In the genomic region with DNA sequence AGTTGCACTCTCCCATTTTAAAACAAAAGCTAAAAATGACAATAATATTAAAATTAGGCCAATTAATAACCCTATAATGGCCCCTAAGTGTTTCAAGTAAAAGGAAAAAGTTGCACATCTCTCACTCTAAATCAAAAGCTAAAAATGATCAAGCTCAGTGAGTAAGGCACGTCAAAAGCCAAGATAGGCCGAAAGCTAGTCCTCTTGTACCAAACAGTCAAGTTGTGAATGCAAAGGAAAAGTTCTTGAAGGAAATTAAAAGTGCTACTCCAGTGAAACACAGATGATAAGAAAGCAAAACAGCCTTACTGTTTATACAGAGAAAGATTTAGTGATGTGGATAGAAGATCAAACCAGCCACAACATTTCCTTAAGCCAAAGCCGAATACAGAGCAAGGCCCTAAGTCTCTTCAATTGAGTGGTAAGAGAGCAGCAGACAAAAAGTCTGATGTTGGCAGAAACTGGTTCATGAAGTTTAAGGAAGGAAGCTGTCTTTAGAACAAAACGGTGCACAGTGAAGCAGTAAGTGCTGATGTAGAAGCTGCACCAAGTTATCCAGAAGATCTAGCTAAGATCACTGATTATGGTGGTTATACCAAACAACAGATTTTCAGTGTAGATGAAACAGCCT, we compare ENCODE assay signal across 20 cellular contexts.
A peak's percentile ranks its signal among the peaks of the same experiment; 100 is the strongest.
DNase-seq lines count a peak whose midpoint lies in the region; ATAC-seq and TF ChIP-seq lines count a peak whose summit lies in the region.
"Had no signal": no experiment of that assay in that cellular context is flagged by ENCODE, and none has a peak within 500 bp of the region (broad histone marks: within the 10 kb centered on the region; RNA-seq: fewer than 3 reads in every experiment).

No MANE protein-coding gene starts in this region.

- peaks cover 56% of the 10 kb centered on the region for H3K4me1 ChIP-seq in Loucy (ENCODE audit: insufficient read depth, low read length, poor library complexity, severe bottlenecking)
- H3K4me1 ChIP-seq: lower lobe of right lung had no signal

- peaks cover 22% of the 10 kb centered on the region for H3F3A ChIP-seq in Loucy (ENCODE audit: low read depth)

- H3K9me2 ChIP-seq in Loucy (replicated peaks; ENCODE audit: low read depth, low read length) = no peaks in the 10 kb centered on the region

- POLR2A ChIA-PET in activated CD4-positive, alpha-beta T cell treated with anti-CD3 and anti-CD28 coated beads, Interleukin-2, amount 10 ng/mL, durations not matched to agents 7 days and 5 days (lab: Charles Lee) = interaction anchor here (1.4 kb wide), 1 partner anchor 212 kb away, joined by 4 read pairs; a partner anchor contains a TSS
- POLR2A ChIA-PET in naive thymus-derived CD8-positive, alpha-beta T cell (lab: Charles Lee) = interaction anchor here (1.0 to 1.5 kb wide), 2 partner anchors 213 to 314 kb away, joined by 4 read pairs; a partner anchor contains a TSS

- peak; percentile 57 for ATAC-seq in activated T-helper 17 cell treated with anti-CD3 and anti-CD28 coated beads, Interleukin-2, amount 50 U/mL, for 72 hours (replicated peaks)
- peak; percentile 85 to 90 for ATAC-seq in naive thymus-derived CD8-positive, alpha-beta T cell
- no peak for ATAC-seq in left cardiac atrium
- no peak for ATAC-seq in HG03095 (IDR thresholded peaks at IDR 0.05; ENCODE audit: unreplicated experiment)
- ATAC-seq: lower lobe of right lung had no signal

- no peak overlapping the region for H3K4me3 Mint-ChIP-seq in activated CD4-positive, alpha-beta T cell treated with anti-CD3 and anti-CD28 coated beads, Interleukin-2, amount 10 ng/mL, durations not matched to agents 7 days and 5 days
- H3K4me3 Mint-ChIP-seq in activated T-helper 17 cell treated with anti-CD3 and anti-CD28 coated beads, Interleukin-2, amount 50 U/mL, for 72 hours = peak overlapping the region; percentile 58
- peak overlapping the region; percentile 1 to 71 (median 52) for H3K4me3 Mint-ChIP-seq in naive thymus-derived CD8-positive, alpha-beta T cell

- H2AFZ ChIP-seq in Loucy (ENCODE audit: low read length) = no peak overlapping the region
- H2AFZ ChIP-seq: PC-9 had no signal

- intact Hi-C loops in left cardiac atrium (cut with DNase I) = no loop called here

- no peaks in the 10 kb centered on the region for H3K27me3 ChIP-seq in Loucy (ENCODE audit: insufficient read depth, low read length, poor library complexity, severe bottlenecking)

- no peak for TF ChIP-seq CTCF in Loucy (conservative IDR thresholded peaks at IDR 0.05; ENCODE audit: low read length)

- H3K4me1 Mint-ChIP-seq in activated CD4-positive, alpha-beta T cell treated with anti-CD3 and anti-CD28 coated beads, Interleukin-2, amount 10 ng/mL, durations not matched to agents 7 days and 5 days = peaks cover 50% of the 10 kb centered on the region
- peaks cover 40% of the 10 kb centered on the region for H3K4me1 Mint-ChIP-seq in activated T-helper 17 cell treated with anti-CD3 and anti-CD28 coated beads, Interleukin-2, amount 50 U/mL, for 72 hours
- H3K4me1 Mint-ChIP-seq in naive thymus-derived CD8-positive, alpha-beta T cell = peaks cover 32 to 66% (median 58%) of the 10 kb centered on the region in 4 donors

- CTCF ChIA-PET in activated CD4-positive, alpha-beta T cell treated with anti-CD3 and anti-CD28 coated beads, Interleukin-2, amount 10 ng/mL, durations not matched to agents 7 days and 5 days (lab: Charles Lee) = interaction anchor here (0.6 kb wide), 1 partner anchor 389 kb away, joined by 3 read pairs; no protein-coding TSS in a partner anchor

- peaks cover 5% of the 10 kb centered on the region; the same call in 1 of the 2 replicates for H3K9me3 ChIP-seq in Loucy (ENCODE audit: insufficient read depth, low read depth, low read length)
- H3K9me3 ChIP-seq: lower lobe of right lung, thoracic aorta had no signal

- peaks cover 19% of the 10 kb centered on the region for H3K36me3 ChIP-seq in Loucy (ENCODE audit: insufficient read depth, low read length)
- H3K36me3 ChIP-seq: lower lobe of right lung, thoracic aorta had no signal

- H3K27ac Mint-ChIP-seq in activated CD4-positive, alpha-beta T cell treated with anti-CD3 and anti-CD28 coated beads, Interleukin-2, amount 10 ng/mL, durations not matched to agents 7 days and 5 days = peak overlapping the region; percentile 84
- peak overlapping the region; percentile 85 for H3K27ac Mint-ChIP-seq in activated T-helper 17 cell treated with anti-CD3 and anti-CD28 coated beads, Interleukin-2, amount 50 U/mL, for 72 hours
- H3K27ac Mint-ChIP-seq in naive thymus-derived CD8-positive, alpha-beta T cell = peak overlapping the region; percentile 65 to 94 (median 91)
- H3K27ac Mint-ChIP-seq: progenitor cell of endocrine pancreas had no signal

- peak overlapping the region; percentile 21 for H3K4me3 ChIP-seq in Loucy (ENCODE audit: low read length, poor library complexity, severe bottlenecking)
- H3K4me3 ChIP-seq: lower lobe of right lung, PC-9, thoracic aorta had no signal

- peak overlapping the region; percentile 55 for H3K4me2 ChIP-seq in Loucy (ENCODE audit: low read depth, low read length, poor library complexity, severe bottlenecking)
- H3K4me2 ChIP-seq: PC-9 had no signal

- H3K9ac ChIP-seq in Loucy (ENCODE audit: low read depth, low read length, poor library complexity, severe bottlenecking) = peak overlapping the region; percentile 7

- H3K27me3 Mint-ChIP-seq in activated CD4-positive, alpha-beta T cell treated with anti-CD3 and anti-CD28 coated beads, Interleukin-2, amount 10 ng/mL, durations not matched to agents 7 days and 5 days = no peaks in the 10 kb centered on the region
- no peaks in the 10 kb centered on the region for H3K27me3 Mint-ChIP-seq in activated T-helper 17 cell treated with anti-CD3 and anti-CD28 coated beads, Interleukin-2, amount 50 U/mL, for 72 hours
- H3K27me3 Mint-ChIP-seq in naive thymus-derived CD8-positive, alpha-beta T cell = no peaks in the 10 kb centered on the region
- H3K27me3 Mint-ChIP-seq: progenitor cell of endocrine pancreas had no signal

- peaks cover 27% of the 10 kb centered on the region for H3K36me3 Mint-ChIP-seq in activated CD4-positive, alpha-beta T cell treated with anti-CD3 and anti-CD28 coated beads, Interleukin-2, amount 10 ng/mL, durations not matched to agents 7 days and 5 days (ENCODE audit: low read depth)
- H3K36me3 Mint-ChIP-seq in activated T-helper 17 cell treated with anti-CD3 and anti-CD28 coated beads, Interleukin-2, amount 50 U/mL, for 72 hours (ENCODE audit: low read depth) = no peaks in the 10 kb centered on the region
- H3K36me3 Mint-ChIP-seq in naive thymus-derived CD8-positive, alpha-beta T cell = peaks cover 0 to 24% (median 0%) of the 10 kb centered on the region in 3 donors

- peaks cover 6% of the 10 kb centered on the region for H3K9me3 Mint-ChIP-seq in activated CD4-positive, alpha-beta T cell treated with anti-CD3 and anti-CD28 coated beads, Interleukin-2, amount 10 ng/mL, durations not matched to agents 7 days and 5 days
- no peaks in the 10 kb centered on the region for H3K9me3 Mint-ChIP-seq in activated T-helper 17 cell treated with anti-CD3 and anti-CD28 coated beads, Interleukin-2, amount 50 U/mL, for 72 hours
- H3K9me3 Mint-ChIP-seq in naive thymus-derived CD8-positive, alpha-beta T cell = peaks cover 0 to 8% (median 0%) of the 10 kb centered on the region in 9 donors

- DNase-seq in activated CD4-positive, alpha-beta T cell treated with anti-CD3 and anti-CD28 coated beads, Interleukin-2, amount 10 ng/mL, durations not matched to agents 7 days and 5 days = peak; percentile 36
- no peak for DNase-seq in activated CD4-positive, alpha-beta T cell treated with anti-CD3 and anti-CD28 coated beads for 48 hours
- peak in 5 of 10 donors; percentile 4 to 71 (median 38) for DNase-seq in naive thymus-derived CD8-positive, alpha-beta T cell
- DNase-seq in NCI-H187 (lab: John Stamatoyannopoulos, UW) (no peak), left cardiac atrium (no peak)
- DNase-seq: AML-193, amygdala, Calu3, cortex of kidney, Karpas-422, lower lobe of right lung, NCI-H1048, NCI-H1930, PC-9, SIG-M5 had no signal

- H4K20me1 ChIP-seq in Loucy (ENCODE audit: insufficient read depth, low read length, poor library complexity, severe bottlenecking) = peaks cover 21% of the 10 kb centered on the region

- H3K79me2 ChIP-seq in Loucy (ENCODE audit: insufficient read depth, low read length) = peaks cover 58% of the 10 kb centered on the region

Comparison
In these comparisons a context has a peak if more than half of its experiments do, and no peak if none do; other contexts are left out.
1. ATAC-seq: peak in activated T-helper 17 cell treated with anti-CD3 and anti-CD28 coated beads, Interleukin-2, amount 50 U/mL, for 72 hours (single experiment) and naive thymus-derived CD8-positive, alpha-beta T cell (2 of 2); none in left cardiac atrium (0 of 2) and HG03095 (single experiment).
2. Peak in every context shown above with its lines, with median percentiles within 50 percentile points of each other: H3K27ac Mint-ChIP-seq.